10 cellular contexts compared by ENCODE assay signal in the genomic region with DNA sequence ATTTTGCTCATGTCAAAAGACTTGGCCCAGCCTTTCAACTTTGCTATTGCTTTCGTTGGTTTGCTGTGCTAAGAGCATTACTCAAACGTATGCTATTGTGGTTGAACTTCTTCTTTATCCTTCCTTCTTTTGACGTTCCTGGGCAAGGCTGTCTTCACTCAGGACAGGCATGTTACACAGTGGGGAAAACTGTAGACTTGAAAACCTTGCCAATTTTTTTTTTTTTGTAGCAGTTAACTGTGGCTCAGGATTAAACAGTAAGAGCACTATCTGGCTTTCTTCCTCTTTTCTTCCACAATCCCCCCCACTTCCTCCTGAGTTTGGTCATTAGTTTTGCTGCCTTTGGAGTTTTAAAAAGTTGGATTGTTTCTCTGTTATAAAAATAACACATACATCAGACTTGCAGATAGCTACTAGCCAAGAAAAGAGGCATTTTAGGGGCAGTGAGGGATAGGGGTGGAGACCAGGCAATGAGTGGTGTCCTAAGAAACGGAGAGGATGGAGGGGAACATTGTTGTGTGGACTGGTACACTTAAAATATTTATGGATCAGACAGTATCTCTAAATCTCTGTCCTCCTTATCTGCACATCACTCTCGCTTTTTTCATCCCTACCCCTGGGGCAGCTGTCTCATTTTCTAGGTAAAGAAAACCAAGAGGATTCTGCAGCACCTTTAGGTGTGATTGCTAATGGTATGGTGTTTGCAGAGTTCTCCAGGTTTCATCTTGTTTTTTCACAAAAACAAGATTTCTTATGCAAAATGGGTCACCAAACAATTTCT.
DNase-seq lines count a peak whose midpoint lies in the region; ATAC-seq and TF ChIP-seq lines count a peak whose summit lies in the region.
"Had no signal": no experiment of that assay in that cellular context is flagged by ENCODE, and none has a peak within 500 bp of the region (broad histone marks: within the 10 kb centered on the region; RNA-seq: fewer than 3 reads in every experiment).

No MANE protein-coding gene starts in this region.

- H3K9me3 Mint-ChIP-seq in chondrocyte (ENCODE audit: low read depth): no peaks in the 10 kb centered on the region
- H3K9me3 Mint-ChIP-seq: activated CD4-positive, alpha-beta memory T cell treated with anti-CD3 and anti-CD28 coated beads, Interleukin-2, amount 10 ng/mL, durations not matched to agents 7 days and 5 days had no signal

- DNase-seq in Kasumi-1 (lab: John Stamatoyannopoulos, UW): peak; percentile 99
- peak; percentile 36 for DNase-seq in fibroblast of gingiva (ENCODE audit: low read depth)
- DNase-seq in retinal pigment epithelial cell (ENCODE audit: low read depth): peak; percentile 49
- no peak for DNase-seq in activated T-cell treated with anti-CD3 and anti-CD28 coated beads, Interleukin-2, amount 50 U/mL, for 1 hour
- no peak for DNase-seq in RKO (ENCODE audit: low spot score)
- no peak for DNase-seq in chondrocyte (ENCODE audit: low spot score)
- DNase-seq: activated CD4-positive, alpha-beta memory T cell treated with anti-CD3 and anti-CD28 coated beads, Interleukin-2, amount 10 ng/mL, durations not matched to agents 7 days and 5 days; spleen had no signal

- peaks cover 11% of the 10 kb centered on the region for H3K4me1 Mint-ChIP-seq in chondrocyte (ENCODE audit: low read depth)
- H3K4me1 Mint-ChIP-seq: activated CD4-positive, alpha-beta memory T cell treated with anti-CD3 and anti-CD28 coated beads, Interleukin-2, amount 10 ng/mL, durations not matched to agents 7 days and 5 days had no signal

- TF ChIP-seq CTCF in retinal pigment epithelial cell (conservative IDR thresholded peaks at IDR 0.05; ENCODE audit: low read depth, low read length) (no peak), chondrocyte (IDR thresholded peaks at IDR 0.05) (no peak)

- no peaks in the 10 kb centered on the region for H3K36me3 Mint-ChIP-seq in chondrocyte (ENCODE audit: low read depth)

- no peak overlapping the region for H3K4me3 ChIP-seq in retinal pigment epithelial cell (ENCODE audit: low read length)
- H3K4me3 ChIP-seq: spleen had no signal

- H3K27me3 Mint-ChIP-seq in chondrocyte (ENCODE audit: low read depth): peaks cover 17% of the 10 kb centered on the region

- peak; percentile 25 for ATAC-seq in GM19397 (IDR thresholded peaks at IDR 0.05; ENCODE audit: unreplicated experiment)
- no peak for ATAC-seq in GM21381 (IDR thresholded peaks at IDR 0.05; ENCODE audit: unreplicated experiment)

- H3K27ac Mint-ChIP-seq in chondrocyte (ENCODE audit: unreplicated experiment): no peak overlapping the region
- H3K27ac Mint-ChIP-seq: activated CD4-positive, alpha-beta memory T cell treated with anti-CD3 and anti-CD28 coated beads, Interleukin-2, amount 10 ng/mL, durations not matched to agents 7 days and 5 days had no signal

- no peak overlapping the region for H3K4me3 Mint-ChIP-seq in chondrocyte (ENCODE audit: unreplicated experiment)
- H3K4me3 Mint-ChIP-seq: activated CD4-positive, alpha-beta memory T cell treated with anti-CD3 and anti-CD28 coated beads, Interleukin-2, amount 10 ng/mL, durations not matched to agents 7 days and 5 days had no signal

Comparison
In these comparisons a context has a peak if more than half of its experiments do, and no peak if none do; other contexts are left out.
1. DNase-seq: peak in Kasumi-1 (2 of 2), fibroblast of gingiva (single experiment) and retinal pigment epithelial cell (single experiment); none in activated T-cell treated with anti-CD3 and anti-CD28 coated beads, Interleukin-2, amount 50 U/mL, for 1 hour (single experiment), RKO (single experiment) and chondrocyte (single experiment).